In genomic region chr1:21564521-21565095, GRCh38 we compare ENCODE assay signal across 25 cellular contexts. TPM values are rescaled to one million over a fixed set of nuclear protein-coding genes. Genes with fewer than 3 reads are reported as not detected.
DNase-seq lines count a peak whose midpoint lies in the region; ATAC-seq and TF ChIP-seq lines count a peak whose summit lies in the region.
"Had no signal": no experiment of that assay in that cellular context is flagged by ENCODE, and none has a peak within 500 bp of the region (broad histone marks: within the 10 kb centered on the region; RNA-seq: fewer than 3 reads in every experiment).

No MANE protein-coding gene starts in this region.

- no peak for TF ChIP-seq POLR2A in esophagus muscularis mucosa (IDR thresholded peaks at IDR 0.05; ENCODE audit: low read depth)

- H3K4me3 ChIP-seq in retinal pigment epithelial cell (ENCODE audit: low read length): no peak overlapping the region
- H3K4me3 ChIP-seq in esophagus muscularis mucosa: no peak overlapping the region
- H3K4me3 ChIP-seq: prostate gland, spleen, upper lobe of left lung had no signal

- no peaks in the 10 kb centered on the region for H3K36me3 ChIP-seq in esophagus muscularis mucosa
- H3K36me3 ChIP-seq: prostate gland had no signal

- H3K4me1 ChIP-seq in esophagus muscularis mucosa: no peaks in the 10 kb centered on the region
- H3K4me1 ChIP-seq: prostate gland, upper lobe of left lung had no signal

- H3K9me3 ChIP-seq in esophagus muscularis mucosa: no peaks in the 10 kb centered on the region
- H3K9me3 ChIP-seq: prostate gland, SK-N-SH, spleen, upper lobe of left lung had no signal

- H3K27ac ChIP-seq in esophagus muscularis mucosa (replicated peaks in 1 of 4): no peak overlapping the region
- H3K27ac ChIP-seq: prostate gland, spleen, upper lobe of left lung had no signal

- 87% methylated on average over 13 of the region's 14 CpGs for WGBS in esophagus muscularis mucosa

- H3K27me3 ChIP-seq in esophagus muscularis mucosa: peaks cover 0 to 18% (median 0%) of the 10 kb centered on the region in 4 donors
- H3K27me3 ChIP-seq: upper lobe of left lung had no signal

- no peak for ATAC-seq in HG03565 (IDR thresholded peaks at IDR 0.05; ENCODE audit: unreplicated experiment)

- intact Hi-C loops in esophagus muscularis mucosa (cut with DNase I): no loop called here

- peak; percentile 27 for DNase-seq in H4 (ENCODE audit: low spot score)
- DNase-seq in RKO (ENCODE audit: low spot score): peak; percentile 40
- DNase-seq in fibroblast of peridontal ligament (ENCODE audit: extremely low read depth): peak; percentile 26
- peak; percentile 78 for DNase-seq in retinal pigment epithelial cell (ENCODE audit: low read depth)
- no peak for DNase-seq in esophagus muscularis mucosa (ENCODE audit: extremely low spot score)
- DNase-seq in NCI-H2029 treated with DMSO at 0.1 percent for 48 hours (lab: John Stamatoyannopoulos, UW): no peak
- DNase-seq: activated CD4-positive, alpha-beta T cell treated with anti-CD3 and anti-CD28 coated beads, Interleukin-2, amount 50 U/mL, for 4 hours; activated gamma-delta T cell treated with Interleukin-2 at 50 U/mL for 16 hours; activated T-cell treated with anti-CD3 and anti-CD28 coated beads for 4 hours; AML-193; central memory CD4-positive, alpha-beta T cell; COR-L47; erythroblast; left cardiac atrium; MV-4-11; NCI-H187; NCI-H226; nephron progenitor cell; SK-N-SH; spleen; stimulated activated CD4-positive, alpha-beta T cell treated with anti-CD3 and anti-CD28 coated beads, Interleukin-4, amount 100 ng/mL, for 4 hours; upper lobe of left lung had no signal

- TF ChIP-seq CTCF in retinal pigment epithelial cell (conservative IDR thresholded peaks at IDR 0.05; ENCODE audit: low read depth, low read length) (no peak), esophagus muscularis mucosa (IDR thresholded peaks at IDR 0.05) (no peak)

- TF ChIP-seq EP300 in esophagus muscularis mucosa (IDR thresholded peaks at IDR 0.05): no peak

RNA-seq across cellular contexts. Expression of gene ALPL, which starts 55.4 kb away (rescaled TPM):
- 0.14 TPM in 1 of 2 replicates, not detected in the other for total RNA-seq in H4 (2014; rRNA removed; shearing (Covaris generic))
- 10 to 100 TPM in 1 of 4 donors, 1 to 10 TPM in 3; 1.2 to 10.3 (median 3.8) TPM for total RNA-seq in esophagus muscularis mucosa
- total RNA-seq: T-helper 2 cell treated with Interferon-gamma antibody and Interleukin-4, amounts not matched to agents 100 ng/mL and 5 ng/mL, for 36 hours had no signal

Comparison
In these comparisons a context has a peak if more than half of its experiments do, and no peak if none do; other contexts are left out.
1. DNase-seq: peak in H4 (single experiment), RKO (single experiment), fibroblast of peridontal ligament (single experiment) and retinal pigment epithelial cell (single experiment); none in esophagus muscularis mucosa (single experiment) and NCI-H2029 treated with DMSO at 0.1 percent for 48 hours (single experiment).